Comparison of ENCODE assay signal across 9 cellular contexts in genomic region chr9:21392270-21392669, GRCh38. TPM values are rescaled to one million over a fixed set of nuclear protein-coding genes. Genes with fewer than 3 reads are reported as not detected.
DNase-seq lines count a peak whose midpoint lies in the region; ATAC-seq, FAIRE-seq and TF ChIP-seq lines count a peak whose summit lies in the region.
"Had no signal": no experiment of that assay in that cellular context is flagged by ENCODE, and none has a peak within 500 bp of the region (broad histone marks: within the 10 kb centered on the region; RNA-seq: fewer than 3 reads in every experiment).

No MANE protein-coding gene starts in this region.

- FAIRE-seq in H1 (lab: Jason Lieb, UNC) = no peak
- FAIRE-seq: A204.1 had no signal

- no peaks in the 10 kb centered on the region for H4K20me1 ChIP-seq in H1 (replicated peaks in 1 of 2; ENCODE audit: control insufficient read depth in 1 of 2, insufficient read depth in 2 of 2, low read length in 2 of 2)

- TF ChIP-seq POLR2A in H1 (IDR thresholded peaks at IDR 0.05; ENCODE audit: control extremely low read depth in 1 of 2, low read depth in 2 of 2, low read length in 2 of 2) (no peak), upper lobe of left lung (IDR thresholded peaks at IDR 0.05) (no peak), gastrocnemius medialis (IDR thresholded peaks at IDR 0.05) (no peak)

- H3K79me2 ChIP-seq in H1 (ENCODE audit: control insufficient read depth in 1 of 2, insufficient read depth in 2 of 2, low read length in 2 of 2) = no peaks in the 10 kb centered on the region

- CTCF ChIA-PET in H1 (lab: Charles Lee; ENCODE audit: partially characterized antibody) = interaction anchor here (0.5 to 6.8 kb wide), 37 partner anchors 8 to 396 kb away, joined by 3 to 79 read pairs (median 4); partner anchors contain the start of genes IFNA6, IFNA8 and KLHL9

- H2AK5ac ChIP-seq in H1 (ENCODE audit: low read depth, low read length) = no peak overlapping the region

- POLR2A ChIA-PET in H1 (lab: Charles Lee; ENCODE audit: partially characterized antibody) = no interaction called here

- H3K14ac ChIP-seq in H1 (ENCODE audit: insufficient read length) = no peak overlapping the region

- H2BK15ac ChIP-seq in H1 (ENCODE audit: low read length) = no peak overlapping the region

- no peak overlapping the region for H3K4me3 ChIP-seq in H1 (ENCODE audit: extremely low read depth in 1 of 4, insufficient read depth in 2 of 4, low read depth in 3 of 4, low read length in 4 of 4)
- H3K4me3 ChIP-seq in upper lobe of left lung = no peak overlapping the region
- no peak overlapping the region for H3K4me3 ChIP-seq in gastrocnemius medialis

- no peak overlapping the region for H4K91ac ChIP-seq in H1 (replicated peaks; ENCODE audit: insufficient read length, low read length)

- no peak overlapping the region for H3K56ac ChIP-seq in H1 (replicated peaks; ENCODE audit: insufficient read length, low read depth, low read length)

- peak overlapping the region; percentile 48; the same call in 1 of the 2 replicates for H2AFZ ChIP-seq in H1 (ENCODE audit: low read length)

- TF ChIP-seq CTCF in H1 (IDR thresholded peaks at IDR 0.05; ENCODE audit: control extremely low read depth in 1 of 3, insufficient read depth in 1 of 3, low read depth in 1 of 3, low read length in 3 of 3) (peak in 2 of 3 experiments; percentile 55 to 74; a peak in 3 of 4 replicates), upper lobe of left lung (IDR thresholded peaks at IDR 0.05) (peak in 2 of 6 experiments; percentile 20 to 45), gastrocnemius medialis (IDR thresholded peaks at IDR 0.05 in 4 of 5, conservative IDR thresholded peaks at IDR 0.05 in 1 of 5) (peak in 1 of 5 experiments; percentile 16)

- H3K4me1 ChIP-seq in H1 (replicated peaks in 1 of 4; ENCODE audit: control insufficient read depth in 3 of 4, insufficient read depth in 4 of 4, low read length in 3 of 4) (no peaks in the 10 kb centered on the region), upper lobe of left lung (peaks cover 4 to 10% (median 7%) of the 10 kb centered on the region in 4 donors), gastrocnemius medialis (no peaks in the 10 kb centered on the region)

- peak; percentile 69 for ATAC-seq in GM21576 (IDR thresholded peaks at IDR 0.05; ENCODE audit: unreplicated experiment)
- peak; percentile 29 to 67 for ATAC-seq in upper lobe of left lung (ENCODE audit: low FRiP score in 2 of 2)
- ATAC-seq in gastrocnemius medialis = no peak

- H3K4ac ChIP-seq in H1 (replicated peaks; ENCODE audit: insufficient read length, low read depth, low read length) = no peak overlapping the region

- TF ChIP-seq EP300 in H1 (IDR thresholded peaks at IDR 0.05; ENCODE audit: borderline replicate concordance in 1 of 2, low read depth in 2 of 2, low read length in 2 of 2) (no peak), upper lobe of left lung (IDR thresholded peaks at IDR 0.05) (no peak)

- peak; percentile 15 for DNase-seq in DMS153 (lab: John Stamatoyannopoulos, UW)
- DNase-seq in DMS153 treated with DMSO at 0.1 percent for 48 hours (lab: John Stamatoyannopoulos, UW; ENCODE audit: unreplicated experiment) = no peak
- DNase-seq in KBM-7 = peak; percentile 54
- DNase-seq in H1 (ENCODE audit: low read depth in 1 of 2, low spot score in 2 of 2) = no peak
- DNase-seq in upper lobe of left lung = no peak
- DNase-seq in gastrocnemius medialis = no peak
- no peak for DNase-seq in HK-2 (ENCODE audit: unreplicated experiment)

- TF ChIP-seq RAD21 in H1 (IDR thresholded peaks at IDR 0.05 in 1 of 2, conservative IDR thresholded peaks at IDR 0.05 in 1 of 2; ENCODE audit: low read depth in 2 of 2, low read length in 2 of 2) = no peak; a peak in 1 of 4 replicates

- H3K18ac ChIP-seq in H1 (ENCODE audit: extremely low read depth, low read length) = no peak overlapping the region

- no peak overlapping the region for H3K27ac ChIP-seq in H1 (ENCODE audit: low read depth, low read length)
- no peak overlapping the region for H3K27ac ChIP-seq in upper lobe of left lung
- no peak overlapping the region for H3K27ac ChIP-seq in gastrocnemius medialis

- 91% methylated on average over 6 of the region's 6 CpGs; no CpG with 5 or more reads in 1 of the 2 experiments for WGBS in H1 (ENCODE audit: extremely low coverage in 1 of 2, insufficient coverage in 1 of 2, insufficient read length in 1 of 2, insufficient replicate concordance in 2 of 2, low coverage in 1 of 2, low lambda C conversion rate in 2 of 2, missing lambda C conversion rate in 1 of 2), 2 experiments
- WGBS in upper lobe of left lung, 2 donors = 75 to 80% methylated on average over 5 to 6 of the region's 6 CpGs

- no peak overlapping the region for H4K5ac ChIP-seq in H1 (ENCODE audit: insufficient read length, low read depth, low read length)

- in situ Hi-C loops in KBM-7 (cut with MboI; ENCODE audit: low pct_unique_long_range_greater_than_20kb, low sequenced_read_pairs) = no loop called here
- in situ Hi-C loops in gastrocnemius medialis (cut with MboI; ENCODE audit: low sequenced_read_pairs in 4 of 4) = loop anchor here in 3 of 4 donors (5.0 to 10.0 kb wide), 3 partner anchors 65 to 70 kb away; no protein-coding TSS in a partner anchor

- H3K79me1 ChIP-seq in H1 (ENCODE audit: low read depth, low read length) = no peaks in the 10 kb centered on the region

- no peak overlapping the region for H2BK12ac ChIP-seq in H1 (ENCODE audit: low read depth, low read length)

- no peaks in the 10 kb centered on the region for H3K9me3 ChIP-seq in H1 (ENCODE audit: insufficient read depth in 2 of 2, low read depth in 1 of 2, low read length in 1 of 2)
- H3K9me3 ChIP-seq in upper lobe of left lung = no peaks in the 10 kb centered on the region
- no peaks in the 10 kb centered on the region for H3K9me3 ChIP-seq in gastrocnemius medialis

- H3K36me3 ChIP-seq in H1 (ENCODE audit: control insufficient read depth in 2 of 4, insufficient read depth in 4 of 4, low read length in 3 of 4) (no peaks in the 10 kb centered on the region), upper lobe of left lung (no peaks in the 10 kb centered on the region), gastrocnemius medialis (no peaks in the 10 kb centered on the region)

- H3K27me3 ChIP-seq in H1 (replicated peaks in 1 of 4; ENCODE audit: control insufficient read depth in 3 of 4, extremely low read depth in 1 of 4, insufficient read depth in 3 of 4, low read length in 3 of 4) (peaks cover 0 to 8% (median 4%) of the 10 kb centered on the region in 4 experiments; a peak in 3 of 7 replicates), upper lobe of left lung (peaks cover 0 to 8% (median 0%) of the 10 kb centered on the region in 4 donors), gastrocnemius medialis (peaks cover 4 to 6% (median 5%) of the 10 kb centered on the region in 3 donors)

- no peak overlapping the region for H2BK120ac ChIP-seq in H1 (replicated peaks; ENCODE audit: low read depth, low read length)

- H3K23me2 ChIP-seq in H1 (ENCODE audit: low read depth, low read length) = no peaks in the 10 kb centered on the region; the same call in 1 of the 2 replicates

- H2BK20ac ChIP-seq in H1 (ENCODE audit: low read length) = no peak overlapping the region

- no peak overlapping the region for H3K4me2 ChIP-seq in H1 (ENCODE audit: insufficient read depth in 1 of 2, low read depth in 2 of 2, low read length in 2 of 2)

- H3K23ac ChIP-seq in H1 (ENCODE audit: insufficient read length) = no peak overlapping the region

- H4K8ac ChIP-seq in H1 (ENCODE audit: extremely low read depth, insufficient read depth, low read length) = no peak overlapping the region

- H3K9ac ChIP-seq in H1 (replicated peaks in 1 of 4; ENCODE audit: extremely low read depth in 1 of 4, low read depth in 3 of 4, low read length in 3 of 4) = no peak overlapping the region

- no peak overlapping the region for H2BK5ac ChIP-seq in H1 (ENCODE audit: low read depth, low read length)

- intact Hi-C loops in gastrocnemius medialis (cut with DNase I; ENCODE audit: low total_unique reads) = no loop called here

RNA-seq across cellular contexts. Expression of gene IFNA2, which starts 7.1 kb away (rescaled TPM):
- total RNA-seq in H1 (2021; fragmentation: NEBNext Ultra II Directional; extraction: Animal tissue kit (Norgen Biotek cat#: 25700)) = not detected in 2 replicates
- not detected in 2 replicates for polyA plus RNA-seq in H1 (2011; rRNA removed)
- not detected for polyA plus RNA-seq in H1 (2011; cell fraction: cytosol; rRNA removed)
- polyA plus RNA-seq in H1 (2011; cell fraction: nucleus; rRNA removed) = not detected
- polyA plus RNA-seq in H1 (2012, experiment 1 of 2) = not detected in 4 replicates
- not detected for polyA plus RNA-seq in H1 (2012, experiment 2 of 2)
- not detected for polyA plus RNA-seq in H1 (2013, experiment 1 of 2)
- not detected for polyA plus RNA-seq in H1 (2013, experiment 2 of 2)
- polyA minus RNA-seq in H1 (2011; rRNA and poly(A)+ RNA removed) = not detected in 2 replicates
- polyA minus RNA-seq in H1 (2011; cell fraction: cytosol; rRNA and poly(A)+ RNA removed) = not detected
- not detected for polyA minus RNA-seq in H1 (2011; cell fraction: nucleus; rRNA and poly(A)+ RNA removed)
- not detected for total RNA-seq in upper lobe of left lung
- total RNA-seq in gastrocnemius medialis = not detected

RNA-seq across cellular contexts. Expression of gene IFNA8, which starts 16.6 kb away (rescaled TPM):
- total RNA-seq in H1 (2021; fragmentation: NEBNext Ultra II Directional; extraction: Animal tissue kit (Norgen Biotek cat#: 25700)) = not detected in 2 replicates
- polyA plus RNA-seq in H1 (2011; rRNA removed) = not detected in 2 replicates
- not detected for polyA plus RNA-seq in H1 (2011; cell fraction: cytosol; rRNA removed)
- polyA plus RNA-seq in H1 (2011; cell fraction: nucleus; rRNA removed) = not detected
- polyA plus RNA-seq in H1 (2012, experiment 1 of 2) = not detected in 4 replicates
- polyA plus RNA-seq in H1 (2012, experiment 2 of 2) = not detected
- polyA plus RNA-seq in H1 (2013, experiment 1 of 2) = not detected
- not detected for polyA plus RNA-seq in H1 (2013, experiment 2 of 2)
- polyA minus RNA-seq in H1 (2011; rRNA and poly(A)+ RNA removed) = not detected in 2 replicates
- polyA minus RNA-seq in H1 (2011; cell fraction: cytosol; rRNA and poly(A)+ RNA removed) = not detected
- polyA minus RNA-seq in H1 (2011; cell fraction: nucleus; rRNA and poly(A)+ RNA removed) = not detected
- total RNA-seq in upper lobe of left lung (not detected), gastrocnemius medialis (not detected)

RNA-seq across cellular contexts. Expression of gene IFNA13, which starts 24.4 kb away (rescaled TPM):
- total RNA-seq in H1 (2021; fragmentation: NEBNext Ultra II Directional; extraction: Animal tissue kit (Norgen Biotek cat#: 25700)) = not detected in 2 replicates
- polyA plus RNA-seq in H1 (2011; rRNA removed) = not detected in 2 replicates
- not detected for polyA plus RNA-seq in H1 (2011; cell fraction: cytosol; rRNA removed)
- polyA plus RNA-seq in H1 (2011; cell fraction: nucleus; rRNA removed) = not detected
- not detected in 4 replicates for polyA plus RNA-seq in H1 (2012, experiment 1 of 2)
- not detected for polyA plus RNA-seq in H1 (2012, experiment 2 of 2)
- not detected for polyA plus RNA-seq in H1 (2013, experiment 1 of 2)
- not detected for polyA plus RNA-seq in H1 (2013, experiment 2 of 2)
- polyA minus RNA-seq in H1 (2011; rRNA and poly(A)+ RNA removed) = not detected in 2 replicates
- not detected for polyA minus RNA-seq in H1 (2011; cell fraction: cytosol; rRNA and poly(A)+ RNA removed)
- polyA minus RNA-seq in H1 (2011; cell fraction: nucleus; rRNA and poly(A)+ RNA removed) = not detected
- total RNA-seq in upper lobe of left lung (not detected), gastrocnemius medialis (not detected)

RNA-seq across cellular contexts. Expression of gene IFNA6, which starts 41.6 kb away (rescaled TPM):
- not detected in 2 replicates for total RNA-seq in H1 (2021; fragmentation: NEBNext Ultra II Directional; extraction: Animal tissue kit (Norgen Biotek cat#: 25700))
- polyA plus RNA-seq in H1 (2011; rRNA removed) = not detected in 2 replicates
- polyA plus RNA-seq in H1 (2011; cell fraction: cytosol; rRNA removed) = not detected
- not detected for polyA plus RNA-seq in H1 (2011; cell fraction: nucleus; rRNA removed)
- not detected in 4 replicates for polyA plus RNA-seq in H1 (2012, experiment 1 of 2)
- not detected for polyA plus RNA-seq in H1 (2012, experiment 2 of 2)
- not detected for polyA plus RNA-seq in H1 (2013, experiment 1 of 2)
- not detected for polyA plus RNA-seq in H1 (2013, experiment 2 of 2)
- not detected in 2 replicates for polyA minus RNA-seq in H1 (2011; rRNA and poly(A)+ RNA removed)
- not detected for polyA minus RNA-seq in H1 (2011; cell fraction: cytosol; rRNA and poly(A)+ RNA removed)
- not detected for polyA minus RNA-seq in H1 (2011; cell fraction: nucleus; rRNA and poly(A)+ RNA removed)
- total RNA-seq in upper lobe of left lung (not detected), gastrocnemius medialis (not detected)

RNA-seq across cellular contexts. Expression of gene IFNA1, which starts 48.0 kb away (rescaled TPM):
- not detected in 2 replicates for total RNA-seq in H1 (2021; fragmentation: NEBNext Ultra II Directional; extraction: Animal tissue kit (Norgen Biotek cat#: 25700))
- not detected in 2 replicates for polyA plus RNA-seq in H1 (2011; rRNA removed)
- polyA plus RNA-seq in H1 (2011; cell fraction: cytosol; rRNA removed) = not detected
- not detected for polyA plus RNA-seq in H1 (2011; cell fraction: nucleus; rRNA removed)
- polyA plus RNA-seq in H1 (2012, experiment 1 of 2) = not detected in 4 replicates
- polyA plus RNA-seq in H1 (2012, experiment 2 of 2) = not detected
- not detected for polyA plus RNA-seq in H1 (2013, experiment 1 of 2)
- not detected for polyA plus RNA-seq in H1 (2013, experiment 2 of 2)
- not detected in 2 replicates for polyA minus RNA-seq in H1 (2011; rRNA and poly(A)+ RNA removed)
- polyA minus RNA-seq in H1 (2011; cell fraction: cytosol; rRNA and poly(A)+ RNA removed) = not detected
- not detected for polyA minus RNA-seq in H1 (2011; cell fraction: nucleus; rRNA and poly(A)+ RNA removed)
- total RNA-seq in upper lobe of left lung = under 1 TPM in 2 of 6 donors, not detected in 4; 0.26 to 0.30 TPM
- not detected for total RNA-seq in gastrocnemius medialis

Comparison
In these comparisons a context has a peak if more than half of its experiments do, and no peak if none do; other contexts are left out.
1. DNase-seq: peak in DMS153 (single experiment) and KBM-7 (single experiment); none in DMS153 treated with DMSO at 0.1 percent for 48 hours (single experiment), H1 (0 of 2), upper lobe of left lung (0 of 2), gastrocnemius medialis (0 of 2) and HK-2 (single experiment).
2. ATAC-seq: peak in GM21576 (single experiment) and upper lobe of left lung (2 of 2); none in gastrocnemius medialis (0 of 2).